In genomic region chr2:149901231-149901859, GRCh38 we compare ENCODE assay signal across 22 cellular contexts.
"Had no signal": no experiment of that assay in that cellular context is flagged by ENCODE, and none has a peak within 500 bp of the region (broad histone marks: within the 10 kb centered on the region; RNA-seq: fewer than 3 reads in every experiment).

No MANE protein-coding gene starts in this region.

- H3K36me3 ChIP-seq: breast epithelium, SJSA1 had no signal

- H3K27me3 ChIP-seq: breast epithelium, SJSA1 had no signal

- ATAC-seq: activated CD4-positive, CD25-positive, alpha-beta regulatory T cell treated with anti-CD3 and anti-CD28 coated beads, Interleukin-2, amount 50 U/mL, for 24 hours; activated CD8-positive, alpha-beta T cell treated with anti-CD3 and anti-CD28 coated beads for 36 hours; activated T-cell treated with anti-CD3 and anti-CD28 coated beads, Interleukin-2, amount 50 U/mL, for 72 hours; SK-N-SH treated with all-trans-retinoic acid at 6 μM for 48 hours had no signal

- H3K4me1 ChIP-seq: breast epithelium, SJSA1 had no signal

- H3K4me3 ChIP-seq: breast epithelium, SJSA1 had no signal

- H3K9me3 ChIP-seq: breast epithelium, SJSA1 had no signal

- DNase-seq: activated CD4-positive, alpha-beta T cell treated with anti-CD3 and anti-CD28 coated beads for 4 hours; activated CD8-positive, alpha-beta memory T cell treated with anti-CD3 and anti-CD28 coated beads, Interleukin-2, amount 50 U/mL, for 4 hours; activated CD8-positive, alpha-beta T cell treated with anti-CD3 and anti-CD28 coated beads for 36 hours; activated gamma-delta T cell treated with Interleukin-2 at 50 U/mL for 16 hours; activated naive CD4-positive, alpha-beta T cell treated with anti-CD3 and anti-CD28 coated beads, Interleukin-2, amount 10 ng/mL, durations not matched to agents 7 days and 5 days; activated naive CD8-positive, alpha-beta T cell treated with anti-CD3 and anti-CD28 coated beads for 36 hours; activated T-cell treated with anti-CD3 and anti-CD28 coated beads, Interleukin-2, amount 50 U/mL, for 72 hours; MM.1S; NCI-H1105; NCI-H1436; NCI-H1694 treated with DMSO at 0.1 percent for 48 hours; NCI-H2029 treated with DMSO at 0.1 percent for 48 hours; NCI-H345; NCI-H510A treated with DMSO at 0.1 percent for 48 hours; NCI-H69; NK-92 treated with Interleukin-12 subunit alpha and Interleukin-12 subunit beta, amount 100 ng/mL, for 24 hours; SHP77; SW 1271 had no signal

- H3K27ac ChIP-seq: breast epithelium, SJSA1 had no signal
